3 cellular contexts compared by ENCODE assay signal in the genomic region with DNA sequence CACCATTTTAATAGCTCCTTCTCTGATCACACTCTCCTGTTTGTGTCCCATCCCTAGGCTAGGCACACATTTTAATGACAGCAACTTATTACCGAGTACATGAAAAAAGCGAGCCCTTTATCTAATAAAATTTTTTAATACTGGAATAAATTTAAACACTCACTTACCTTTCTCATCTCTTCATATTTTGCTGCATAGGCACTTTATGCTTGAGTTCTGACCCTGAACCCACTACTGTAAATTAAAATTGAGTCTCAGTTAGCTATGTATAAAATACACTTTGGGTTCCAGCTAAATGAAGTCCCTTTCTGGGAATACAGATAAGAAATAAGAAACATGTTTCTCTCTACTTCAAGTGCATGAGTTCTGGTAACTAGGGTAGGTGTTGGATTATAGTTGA.
TF ChIP-seq lines count a peak whose summit lies in the region.

No MANE protein-coding gene starts in this region.

TF ChIP-seq in A549, 52 proteins besides CTCF, POLR2A, EP300 and RAD21:
- TF ChIP-seq MAFK (IDR thresholded peaks at IDR 0.05; ENCODE audit: partially characterized antibody) (peak; percentile 57), NR3C1 (IDR thresholded peaks at IDR 0.05) (no peak)
TF ChIP-seq in A549: peak in this region for 1.

TF ChIP-seq in IMR-90, 13 proteins besides CTCF, POLR2A, EP300 and RAD21:
- TF ChIP-seq MAFK (IDR thresholded peaks at IDR 0.05; ENCODE audit: low read depth, low read length) (peak; percentile 67), SMC3 (IDR thresholded peaks at IDR 0.05; ENCODE audit: low read depth, low read length) (no peak)

TF ChIP-seq in K562, 482 proteins besides CTCF, POLR2A, EP300 and RAD21:
- TF ChIP-seq, protein P1, sequence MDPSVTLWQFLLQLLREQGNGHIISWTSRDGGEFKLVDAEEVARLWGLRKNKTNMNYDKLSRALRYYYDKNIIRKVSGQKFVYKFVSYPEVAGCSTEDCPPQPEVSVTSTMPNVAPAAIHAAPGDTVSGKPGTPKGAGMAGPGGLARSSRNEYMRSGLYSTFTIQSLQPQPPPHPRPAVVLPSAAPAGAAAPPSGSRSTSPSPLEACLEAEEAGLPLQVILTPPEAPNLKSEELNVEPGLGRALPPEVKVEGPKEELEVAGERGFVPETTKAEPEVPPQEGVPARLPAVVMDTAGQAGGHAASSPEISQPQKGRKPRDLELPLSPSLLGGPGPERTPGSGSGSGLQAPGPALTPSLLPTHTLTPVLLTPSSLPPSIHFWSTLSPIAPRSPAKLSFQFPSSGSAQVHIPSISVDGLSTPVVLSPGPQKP (CRISPR knock-in tag; IDR thresholded peaks at IDR 0.05) = no peak
- TF ChIP-seq ZNF316 (IDR thresholded peaks at IDR 0.05) = peak; percentile 58
- TF ChIP-seq, protein P2, sequence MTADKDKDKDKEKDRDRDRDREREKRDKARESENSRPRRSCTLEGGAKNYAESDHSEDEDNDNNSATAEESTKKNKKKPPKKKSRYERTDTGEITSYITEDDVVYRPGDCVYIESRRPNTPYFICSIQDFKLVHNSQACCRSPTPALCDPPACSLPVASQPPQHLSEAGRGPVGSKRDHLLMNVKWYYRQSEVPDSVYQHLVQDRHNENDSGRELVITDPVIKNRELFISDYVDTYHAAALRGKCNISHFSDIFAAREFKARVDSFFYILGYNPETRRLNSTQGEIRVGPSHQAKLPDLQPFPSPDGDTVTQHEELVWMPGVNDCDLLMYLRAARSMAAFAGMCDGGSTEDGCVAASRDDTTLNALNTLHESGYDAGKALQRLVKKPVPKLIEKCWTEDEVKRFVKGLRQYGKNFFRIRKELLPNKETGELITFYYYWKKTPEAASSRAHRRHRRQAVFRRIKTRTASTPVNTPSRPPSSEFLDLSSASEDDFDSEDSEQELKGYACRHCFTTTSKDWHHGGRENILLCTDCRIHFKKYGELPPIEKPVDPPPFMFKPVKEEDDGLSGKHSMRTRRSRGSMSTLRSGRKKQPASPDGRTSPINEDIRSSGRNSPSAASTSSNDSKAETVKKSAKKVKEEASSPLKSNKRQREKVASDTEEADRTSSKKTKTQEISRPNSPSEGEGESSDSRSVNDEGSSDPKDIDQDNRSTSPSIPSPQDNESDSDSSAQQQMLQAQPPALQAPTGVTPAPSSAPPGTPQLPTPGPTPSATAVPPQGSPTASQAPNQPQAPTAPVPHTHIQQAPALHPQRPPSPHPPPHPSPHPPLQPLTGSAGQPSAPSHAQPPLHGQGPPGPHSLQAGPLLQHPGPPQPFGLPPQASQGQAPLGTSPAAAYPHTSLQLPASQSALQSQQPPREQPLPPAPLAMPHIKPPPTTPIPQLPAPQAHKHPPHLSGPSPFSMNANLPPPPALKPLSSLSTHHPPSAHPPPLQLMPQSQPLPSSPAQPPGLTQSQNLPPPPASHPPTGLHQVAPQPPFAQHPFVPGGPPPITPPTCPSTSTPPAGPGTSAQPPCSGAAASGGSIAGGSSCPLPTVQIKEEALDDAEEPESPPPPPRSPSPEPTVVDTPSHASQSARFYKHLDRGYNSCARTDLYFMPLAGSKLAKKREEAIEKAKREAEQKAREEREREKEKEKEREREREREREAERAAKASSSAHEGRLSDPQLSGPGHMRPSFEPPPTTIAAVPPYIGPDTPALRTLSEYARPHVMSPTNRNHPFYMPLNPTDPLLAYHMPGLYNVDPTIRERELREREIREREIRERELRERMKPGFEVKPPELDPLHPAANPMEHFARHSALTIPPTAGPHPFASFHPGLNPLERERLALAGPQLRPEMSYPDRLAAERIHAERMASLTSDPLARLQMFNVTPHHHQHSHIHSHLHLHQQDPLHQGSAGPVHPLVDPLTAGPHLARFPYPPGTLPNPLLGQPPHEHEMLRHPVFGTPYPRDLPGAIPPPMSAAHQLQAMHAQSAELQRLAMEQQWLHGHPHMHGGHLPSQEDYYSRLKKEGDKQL (CRISPR knock-in tag; IDR thresholded peaks at IDR 0.05; ENCODE audit: borderline replicate concordance) = no peak
- TF ChIP-seq SMARCB1 (IDR thresholded peaks at IDR 0.05; ENCODE audit: insufficient read length, low read depth) = no peak
- TF ChIP-seq ATF6 (CRISPR knock-in tag; IDR thresholded peaks at IDR 0.05) = no peak
- TF ChIP-seq, protein P3, sequence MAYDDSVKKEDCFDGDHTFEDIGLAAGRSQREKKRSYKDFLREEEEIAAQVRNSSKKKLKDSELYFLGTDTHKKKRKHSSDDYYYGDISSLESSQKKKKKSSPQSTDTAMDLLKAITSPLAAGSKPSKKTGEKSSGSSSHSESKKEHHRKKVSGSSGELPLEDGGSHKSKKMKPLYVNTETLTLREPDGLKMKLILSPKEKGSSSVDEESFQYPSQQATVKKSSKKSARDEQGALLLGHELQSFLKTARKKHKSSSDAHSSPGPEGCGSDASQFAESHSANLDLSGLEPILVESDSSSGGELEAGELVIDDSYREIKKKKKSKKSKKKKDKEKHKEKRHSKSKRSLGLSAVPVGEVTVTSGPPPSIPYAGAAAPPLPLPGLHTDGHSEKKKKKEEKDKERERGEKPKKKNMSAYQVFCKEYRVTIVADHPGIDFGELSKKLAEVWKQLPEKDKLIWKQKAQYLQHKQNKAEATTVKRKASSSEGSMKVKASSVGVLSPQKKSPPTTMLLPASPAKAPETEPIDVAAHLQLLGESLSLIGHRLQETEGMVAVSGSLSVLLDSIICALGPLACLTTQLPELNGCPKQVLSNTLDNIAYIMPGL (CRISPR knock-in tag; IDR thresholded peaks at IDR 0.05) = no peak
- no peak for TF ChIP-seq HEY1 (CRISPR knock-in tag; IDR thresholded peaks at IDR 0.05; ENCODE audit: borderline replicate concordance)
- TF ChIP-seq FOXA3 (CRISPR knock-in tag; conservative IDR thresholded peaks at IDR 0.05 in 1 of 2, IDR thresholded peaks at IDR 0.05 in 1 of 2) = no peak
- no peak for TF ChIP-seq CHD1 (IDR thresholded peaks at IDR 0.05; ENCODE audit: low read length)
- no peak for TF ChIP-seq MLLT1 (IDR thresholded peaks at IDR 0.05)
- TF ChIP-seq ZBTB40 (IDR thresholded peaks at IDR 0.05) = no peak
- TF ChIP-seq ZBTB40 (CRISPR knock-in tag; IDR thresholded peaks at IDR 0.05) = no peak
- TF ChIP-seq MAFF (IDR thresholded peaks at IDR 0.05; ENCODE audit: low read length) = peak; percentile 27
- no peak for TF ChIP-seq NELFE (IDR thresholded peaks at IDR 0.05; ENCODE audit: insufficient read depth, insufficient read length)
- TF ChIP-seq, protein P4, sequence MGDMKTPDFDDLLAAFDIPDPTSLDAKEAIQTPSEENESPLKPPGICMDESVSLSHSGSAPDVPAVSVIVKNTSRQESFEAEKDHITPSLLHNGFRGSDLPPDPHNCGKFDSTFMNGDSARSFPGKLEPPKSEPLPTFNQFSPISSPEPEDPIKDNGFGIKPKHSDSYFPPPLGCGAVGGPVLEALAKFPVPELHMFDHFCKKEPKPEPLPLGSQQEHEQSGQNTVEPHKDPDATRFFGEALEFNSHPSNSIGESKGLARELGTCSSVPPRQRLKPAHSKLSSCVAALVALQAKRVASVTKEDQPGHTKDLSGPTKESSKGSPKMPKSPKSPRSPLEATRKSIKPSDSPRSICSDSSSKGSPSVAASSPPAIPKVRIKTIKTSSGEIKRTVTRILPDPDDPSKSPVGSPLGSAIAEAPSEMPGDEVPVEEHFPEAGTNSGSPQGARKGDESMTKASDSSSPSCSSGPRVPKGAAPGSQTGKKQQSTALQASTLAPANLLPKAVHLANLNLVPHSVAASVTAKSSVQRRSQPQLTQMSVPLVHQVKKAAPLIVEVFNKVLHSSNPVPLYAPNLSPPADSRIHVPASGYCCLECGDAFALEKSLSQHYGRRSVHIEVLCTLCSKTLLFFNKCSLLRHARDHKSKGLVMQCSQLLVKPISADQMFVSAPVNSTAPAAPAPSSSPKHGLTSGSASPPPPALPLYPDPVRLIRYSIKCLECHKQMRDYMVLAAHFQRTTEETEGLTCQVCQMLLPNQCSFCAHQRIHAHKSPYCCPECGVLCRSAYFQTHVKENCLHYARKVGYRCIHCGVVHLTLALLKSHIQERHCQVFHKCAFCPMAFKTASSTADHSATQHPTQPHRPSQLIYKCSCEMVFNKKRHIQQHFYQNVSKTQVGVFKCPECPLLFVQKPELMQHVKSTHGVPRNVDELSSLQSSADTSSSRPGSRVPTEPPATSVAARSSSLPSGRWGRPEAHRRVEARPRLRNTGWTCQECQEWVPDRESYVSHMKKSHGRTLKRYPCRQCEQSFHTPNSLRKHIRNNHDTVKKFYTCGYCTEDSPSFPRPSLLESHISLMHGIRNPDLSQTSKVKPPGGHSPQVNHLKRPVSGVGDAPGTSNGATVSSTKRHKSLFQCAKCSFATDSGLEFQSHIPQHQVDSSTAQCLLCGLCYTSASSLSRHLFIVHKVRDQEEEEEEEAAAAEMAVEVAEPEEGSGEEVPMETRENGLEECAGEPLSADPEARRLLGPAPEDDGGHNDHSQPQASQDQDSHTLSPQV (IDR thresholded peaks at IDR 0.05) = no peak
- peak; percentile 38; the same call in 1 of the 2 replicates for TF ChIP-seq MAFK (IDR thresholded peaks at IDR 0.05; ENCODE audit: low read length)
- no peak for TF ChIP-seq GTF2F1 (IDR thresholded peaks at IDR 0.05; ENCODE audit: low read depth, low read length)
- TF ChIP-seq MAFG (tag; conservative IDR thresholded peaks at IDR 0.05) = 0 out of 2 replicates have a peak, but pooled peaks have one; percentile 28
